24 cellular contexts compared by ENCODE assay signal in the genomic region with DNA sequence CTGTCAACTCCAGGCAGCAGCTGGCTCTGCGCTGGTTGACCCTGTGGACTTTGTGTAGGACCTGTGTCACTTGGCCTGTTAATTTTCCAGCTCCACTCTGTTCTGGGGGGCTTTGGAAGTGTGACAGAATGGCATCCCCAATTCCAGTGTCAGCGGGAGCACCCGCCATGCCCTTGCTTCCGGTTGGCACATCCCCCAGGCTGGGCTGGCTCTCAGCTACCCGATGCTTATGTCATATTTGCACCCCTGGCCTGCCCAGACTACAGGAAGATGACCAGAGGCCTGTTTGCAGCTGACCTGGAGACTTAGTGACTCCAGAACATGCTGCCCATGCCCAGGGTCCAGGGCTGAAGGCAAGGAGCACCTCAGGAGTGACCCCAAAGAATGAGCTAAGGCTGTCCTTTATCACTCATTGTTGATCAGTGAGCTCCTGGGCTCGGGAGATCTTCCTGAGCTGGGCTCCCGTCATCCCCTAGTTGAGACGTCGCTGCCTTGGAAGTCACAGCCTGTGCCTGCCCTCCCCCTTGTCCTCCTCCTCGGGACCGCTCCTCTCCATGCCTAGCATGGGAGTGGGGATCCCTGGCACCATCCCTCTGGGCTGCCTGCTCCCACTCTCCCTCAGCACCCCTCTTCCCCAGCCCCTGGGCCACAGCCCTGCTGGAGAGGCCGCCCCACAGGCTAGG.
DNase-seq lines count a peak whose midpoint lies in the region; ATAC-seq and TF ChIP-seq lines count a peak whose summit lies in the region.
"Had no signal": no experiment of that assay in that cellular context is flagged by ENCODE, and none has a peak within 500 bp of the region (broad histone marks: within the 10 kb centered on the region; RNA-seq: fewer than 3 reads in every experiment).

No MANE protein-coding gene starts in this region.

- H3K4me3 Mint-ChIP-seq in activated T-cell treated with anti-CD3 and anti-CD28 coated beads, Interleukin-2, amount 50 U/mL, for 24 hours, result no peak overlapping the region
- H3K4me3 Mint-ChIP-seq: activated naive CD4-positive, alpha-beta T cell treated with anti-CD3 and anti-CD28 coated beads, Interleukin-2, amount 50 U/mL, for 24 hours; central memory CD8-positive, alpha-beta T cell; neural crest cell had no signal

- TF ChIP-seq CTCF in lower lobe of right lung (IDR thresholded peaks at IDR 0.05), result no peak
- TF ChIP-seq CTCF in suprapubic skin (IDR thresholded peaks at IDR 0.05), result no peak
- TF ChIP-seq CTCF in mammary epithelial cell (conservative IDR thresholded peaks at IDR 0.05 in 1 of 2, IDR thresholded peaks at IDR 0.05 in 1 of 2; ENCODE audit: extremely low read depth in 1 of 2, insufficient read depth in 1 of 2, low read depth in 1 of 2, low read length in 2 of 2), result no peak

- no peaks in the 10 kb centered on the region for H3K9me3 Mint-ChIP-seq in activated T-cell treated with anti-CD3 and anti-CD28 coated beads, Interleukin-2, amount 50 U/mL, for 24 hours
- H3K9me3 Mint-ChIP-seq: activated naive CD4-positive, alpha-beta T cell treated with anti-CD3 and anti-CD28 coated beads, Interleukin-2, amount 50 U/mL, for 24 hours; central memory CD8-positive, alpha-beta T cell; neural crest cell had no signal

- H3K4me1 ChIP-seq in lower lobe of right lung (no peaks in the 10 kb centered on the region), suprapubic skin (no peaks in the 10 kb centered on the region), mammary epithelial cell (ENCODE audit: insufficient read depth, low read length) (no peaks in the 10 kb centered on the region)
- H3K4me1 ChIP-seq in effector memory CD4-positive, alpha-beta T cell (ENCODE audit: control insufficient read depth, insufficient read depth, low read length, poor library complexity, severe bottlenecking), result no peaks in the 10 kb centered on the region

- H2AFZ ChIP-seq in mammary epithelial cell (ENCODE audit: low read depth, low read length), result no peak overlapping the region
- H2AFZ ChIP-seq: PC-9 had no signal

- peaks cover 3% of the 10 kb centered on the region for H3K27me3 ChIP-seq in lower lobe of right lung (ENCODE audit: low read depth)
- H3K27me3 ChIP-seq in suprapubic skin, result peaks cover 1% of the 10 kb centered on the region
- no peaks in the 10 kb centered on the region for H3K27me3 ChIP-seq in mammary epithelial cell (ENCODE audit: insufficient read depth, low read length)
- H3K27me3 ChIP-seq in effector memory CD4-positive, alpha-beta T cell (replicated peaks; ENCODE audit: control insufficient read depth, insufficient read depth, low read length, poor library complexity, severe bottlenecking), result no peaks in the 10 kb centered on the region

- no peaks in the 10 kb centered on the region for H4K20me1 ChIP-seq in mammary epithelial cell (ENCODE audit: insufficient read depth, low read length)

- in situ Hi-C loops in mammary epithelial cell (cut with MboI; ENCODE audit: low sequenced_read_pairs in 2 of 2), result no loop called here

- H3K36me3 ChIP-seq in lower lobe of right lung (no peaks in the 10 kb centered on the region), suprapubic skin (no peaks in the 10 kb centered on the region), mammary epithelial cell (ENCODE audit: insufficient read depth, low read length) (no peaks in the 10 kb centered on the region)
- no peaks in the 10 kb centered on the region for H3K36me3 ChIP-seq in effector memory CD4-positive, alpha-beta T cell (ENCODE audit: control insufficient read depth, insufficient read depth, low read length)

- no peaks in the 10 kb centered on the region for H3K4me1 Mint-ChIP-seq in activated T-cell treated with anti-CD3 and anti-CD28 coated beads, Interleukin-2, amount 50 U/mL, for 24 hours (ENCODE audit: low read depth)
- H3K4me1 Mint-ChIP-seq: activated naive CD4-positive, alpha-beta T cell treated with anti-CD3 and anti-CD28 coated beads, Interleukin-2, amount 50 U/mL, for 24 hours; central memory CD8-positive, alpha-beta T cell had no signal

- TF ChIP-seq POLR2A in suprapubic skin (IDR thresholded peaks at IDR 0.05), result no peak

- H3K9me3 ChIP-seq in lower lobe of right lung, result no peaks in the 10 kb centered on the region
- H3K9me3 ChIP-seq in suprapubic skin, result no peaks in the 10 kb centered on the region
- no peaks in the 10 kb centered on the region for H3K9me3 ChIP-seq in mammary epithelial cell (replicated peaks; ENCODE audit: insufficient read depth, low read length)
- no peaks in the 10 kb centered on the region for H3K9me3 ChIP-seq in effector memory CD4-positive, alpha-beta T cell (ENCODE audit: control insufficient read depth, low read length)
- H3K9me3 ChIP-seq: mucosa of descending colon had no signal

- peak overlapping the region; percentile 54 for H3K27ac ChIP-seq in angular gyrus (ENCODE audit: low read depth, low read length)
- H3K27ac ChIP-seq in lower lobe of right lung, result no peak overlapping the region
- H3K27ac ChIP-seq in suprapubic skin, result no peak overlapping the region
- H3K27ac ChIP-seq in mammary epithelial cell (ENCODE audit: insufficient read depth, low read depth, low read length), result no peak overlapping the region
- no peak overlapping the region for H3K27ac ChIP-seq in effector memory CD4-positive, alpha-beta T cell (ENCODE audit: insufficient read depth, low read length, poor library complexity, severe bottlenecking)
- H3K27ac ChIP-seq: PC-9 had no signal

- no peaks in the 10 kb centered on the region for H3K36me3 Mint-ChIP-seq in activated T-cell treated with anti-CD3 and anti-CD28 coated beads, Interleukin-2, amount 50 U/mL, for 24 hours (ENCODE audit: low read depth)
- H3K36me3 Mint-ChIP-seq: activated naive CD4-positive, alpha-beta T cell treated with anti-CD3 and anti-CD28 coated beads, Interleukin-2, amount 50 U/mL, for 24 hours had no signal

- WGBS in suprapubic skin, result 94% methylated on average over 8 of the region's 12 CpGs
- WGBS in mammary epithelial cell (ENCODE audit: low coverage, missing lambda C conversion rate), result 82% methylated on average over 9 of the region's 12 CpGs

- H3K4me3 ChIP-seq in lower lobe of right lung (no peak overlapping the region), suprapubic skin (no peak overlapping the region), mammary epithelial cell (replicated peaks in 1 of 3; ENCODE audit: insufficient read depth in 1 of 3, low read depth in 2 of 3, low read length in 3 of 3) (no peak overlapping the region)
- H3K4me3 ChIP-seq in effector memory CD4-positive, alpha-beta T cell (ENCODE audit: insufficient read depth, low read depth, low read length, poor library complexity, severe bottlenecking), result no peak overlapping the region
- H3K4me3 ChIP-seq: mucosa of descending colon, PC-9 had no signal

- H3K79me2 ChIP-seq in mammary epithelial cell (ENCODE audit: insufficient read depth, low read length), result no peaks in the 10 kb centered on the region

- dilution Hi-C loops in mammary epithelial cell (cut with HindIII; ENCODE audit: low sequenced_read_pairs), result no loop called here

- no TSS peak for BruUV-seq in mammary epithelial cell (replicated peaks; lab: Mats Ljungman, UMichigan)

- H3K27ac Mint-ChIP-seq in activated T-cell treated with anti-CD3 and anti-CD28 coated beads, Interleukin-2, amount 50 U/mL, for 24 hours, result no peak overlapping the region
- H3K27ac Mint-ChIP-seq: activated naive CD4-positive, alpha-beta T cell treated with anti-CD3 and anti-CD28 coated beads, Interleukin-2, amount 50 U/mL, for 24 hours had no signal

- H3K27me3 Mint-ChIP-seq in activated T-cell treated with anti-CD3 and anti-CD28 coated beads, Interleukin-2, amount 50 U/mL, for 24 hours, result peaks cover 13% of the 10 kb centered on the region

- CTCF ChIA-PET in mammary epithelial cell (lab: Charles Lee; ENCODE audit: low non-redundant PET), result no interaction called here

- no peak overlapping the region for H3K9ac ChIP-seq in mammary epithelial cell (ENCODE audit: insufficient read depth, low read length)

- intact Hi-C loops in lower lobe of right lung (cut with DNase I) (no loop called here), mammary epithelial cell (cut with micrococcal nuclease) (no loop called here)

- TF ChIP-seq EP300 in suprapubic skin (IDR thresholded peaks at IDR 0.05), result no peak

- no peak for ATAC-seq in lower lobe of right lung
- ATAC-seq: activated CD4-positive, CD25-positive, alpha-beta regulatory T cell treated with anti-CD3 and anti-CD28 coated beads, Interleukin-2, amount 50 U/mL, for 24 hours; mucosa of descending colon had no signal

- no peak overlapping the region for H3K4me2 ChIP-seq in mammary epithelial cell (ENCODE audit: insufficient read depth, low read depth, low read length)
- H3K4me2 ChIP-seq: PC-9 had no signal

- DNase-seq in activated T-cell treated with anti-CD3 and anti-CD28 coated beads, Interleukin-2, amount 50 U/mL, for 1 hour, result peak; percentile 8
- DNase-seq in activated T-cell treated with anti-CD3 and anti-CD28 coated beads, Interleukin-2, amount 50 U/mL, for 24 hours, result no peak
- DNase-seq in lower lobe of right lung (peak; percentile 40), suprapubic skin (ENCODE audit: low spot score in 2 of 2) (peak; percentile 35 to 74), mammary epithelial cell (no peak), NCI-H510A (lab: John Stamatoyannopoulos, UW) (no peak)
- no peak for DNase-seq in effector memory CD4-positive, alpha-beta T cell
- DNase-seq: activated T-cell treated with anti-CD3 and anti-CD28 coated beads, Interleukin-2, amount 50 U/mL, for 48 hours; AML-193; DMS53; erythroblast; GDM1; KG1; NCI-H1436 treated with DMSO at 0.1 percent for 48 hours; NCI-H510A treated with DMSO at 0.1 percent for 48 hours; NK-92 treated with Interleukin-12 subunit alpha and Interleukin-12 subunit beta, amount 100 ng/mL, for 24 hours; PC-9; stimulated activated CD4-positive, alpha-beta T cell treated with anti-CD3 and anti-CD28 coated beads, Interleukin-1b, Interleukin-23, amount 100 ng/mL, for 48 hours had no signal

Comparison
In these comparisons a context has a peak if more than half of its experiments do, and no peak if none do; other contexts are left out.
1. DNase-seq: peak in activated T-cell treated with anti-CD3 and anti-CD28 coated beads, Interleukin-2, amount 50 U/mL, for 1 hour (single experiment), lower lobe of right lung (single experiment) and suprapubic skin (2 of 2); none in activated T-cell treated with anti-CD3 and anti-CD28 coated beads, Interleukin-2, amount 50 U/mL, for 24 hours (single experiment), mammary epithelial cell (single experiment), effector memory CD4-positive, alpha-beta T cell (0 of 3) and NCI-H510A (single experiment).